Comparison of ENCODE assay signal across 17 cellular contexts in genomic region chr2:182444170-182444569, GRCh38. TPM values are rescaled to one million over a fixed set of nuclear protein-coding genes. Genes with fewer than 3 reads are reported as not detected.
"Had no signal": no experiment of that assay in that cellular context is flagged by ENCODE, and none has a peak within 500 bp of the region (broad histone marks: within the 10 kb centered on the region; RNA-seq: fewer than 3 reads in every experiment).

No MANE protein-coding gene starts in this region.

- H3K27me3 Mint-ChIP-seq: activated naive CD8-positive, alpha-beta T cell; central memory CD8-positive, alpha-beta T cell; naive B cell; stimulated activated naive CD8-positive, alpha-beta T cell treated with anti-CD3 and anti-CD28 coated beads, Interleukin-15, amount 100 ng/mL, for 72 hours had no signal

- H3K36me3 Mint-ChIP-seq: activated naive CD8-positive, alpha-beta T cell; naive B cell; WTC11 had no signal

- H3K4me1 Mint-ChIP-seq: central memory CD8-positive, alpha-beta T cell; naive B cell; stimulated activated naive CD8-positive, alpha-beta T cell treated with anti-CD3 and anti-CD28 coated beads, Interleukin-15, amount 100 ng/mL, for 72 hours had no signal

- H3K4me3 Mint-ChIP-seq: activated naive CD8-positive, alpha-beta T cell; central memory CD8-positive, alpha-beta T cell; naive B cell; stimulated activated naive CD8-positive, alpha-beta T cell treated with anti-CD3 and anti-CD28 coated beads, Interleukin-15, amount 100 ng/mL, for 72 hours; WTC11 had no signal

- DNase-seq: activated CD4-positive, alpha-beta T cell treated with anti-CD3 and anti-CD28 coated beads, Interleukin-2, amount 50 U/mL, for 1 hour; activated CD8-positive, alpha-beta memory T cell treated with anti-CD3 and anti-CD28 coated beads for 24 hours; activated gamma-delta T cell treated with Interleukin-2 at 50 U/mL for 16 hours; amniotic stem cell; body of pancreas; esophagus squamous epithelium; hippocampal formation; kidney; naive B cell; sigmoid colon; stimulated activated CD4-positive, alpha-beta T cell treated with anti-CD3 and anti-CD28 coated beads, Interleukin-1b, Interleukin-23, amount 100 ng/mL, for 48 hours; stimulated activated naive CD8-positive, alpha-beta T cell treated with anti-CD3 and anti-CD28 coated beads, Interleukin-15, amount 100 ng/mL, for 72 hours had no signal

- H3K9me3 Mint-ChIP-seq: WTC11 had no signal

- H3K27ac Mint-ChIP-seq: activated naive CD8-positive, alpha-beta T cell; naive B cell; stimulated activated naive CD8-positive, alpha-beta T cell treated with anti-CD3 and anti-CD28 coated beads, Interleukin-15, amount 100 ng/mL, for 72 hours; WTC11 had no signal

- ATAC-seq: body of pancreas; left lung; stimulated activated naive CD8-positive, alpha-beta T cell treated with anti-CD3 and anti-CD28 coated beads, Interleukin-15, amount 100 ng/mL, for 72 hours; WTC11 had no signal

RNA-seq across cellular contexts. Expression of gene PDE1A, which starts 17.3 kb away (rescaled TPM):
- total RNA-seq: mononuclear cell, WTC11 had no signal
